ENCODE assay signal across 9 cellular contexts in genomic region chr7:86445285-86445684, GRCh38.
"Had no signal": no experiment of that assay in that cellular context is flagged by ENCODE, and none has a peak within 500 bp of the region (broad histone marks: within the 10 kb centered on the region; RNA-seq: fewer than 3 reads in every experiment).

No MANE protein-coding gene starts in this region.

- H3K4me3 ChIP-seq: GM23338, HAP-1 had no signal

- H2AFZ ChIP-seq: GM23338 had no signal

- H3K36me3 ChIP-seq: HAP-1 had no signal

- H3K27ac ChIP-seq: KMS-11 had no signal

- H3K9ac ChIP-seq: KMS-11 had no signal

- H3K9me3 ChIP-seq: HAP-1 had no signal

- ATAC-seq: GM23338, HCT116 had no signal

- FAIRE-seq: HTR-8/SVneo had no signal

- DNase-seq: H7, HFFc6, Kasumi-1, KBM-7 had no signal

- H3K4me1 ChIP-seq: HAP-1 had no signal

- H3K4me2 ChIP-seq: GM23338, KMS-11 had no signal
